Comparison of ENCODE assay signal across 8 cellular contexts in the genomic region with DNA sequence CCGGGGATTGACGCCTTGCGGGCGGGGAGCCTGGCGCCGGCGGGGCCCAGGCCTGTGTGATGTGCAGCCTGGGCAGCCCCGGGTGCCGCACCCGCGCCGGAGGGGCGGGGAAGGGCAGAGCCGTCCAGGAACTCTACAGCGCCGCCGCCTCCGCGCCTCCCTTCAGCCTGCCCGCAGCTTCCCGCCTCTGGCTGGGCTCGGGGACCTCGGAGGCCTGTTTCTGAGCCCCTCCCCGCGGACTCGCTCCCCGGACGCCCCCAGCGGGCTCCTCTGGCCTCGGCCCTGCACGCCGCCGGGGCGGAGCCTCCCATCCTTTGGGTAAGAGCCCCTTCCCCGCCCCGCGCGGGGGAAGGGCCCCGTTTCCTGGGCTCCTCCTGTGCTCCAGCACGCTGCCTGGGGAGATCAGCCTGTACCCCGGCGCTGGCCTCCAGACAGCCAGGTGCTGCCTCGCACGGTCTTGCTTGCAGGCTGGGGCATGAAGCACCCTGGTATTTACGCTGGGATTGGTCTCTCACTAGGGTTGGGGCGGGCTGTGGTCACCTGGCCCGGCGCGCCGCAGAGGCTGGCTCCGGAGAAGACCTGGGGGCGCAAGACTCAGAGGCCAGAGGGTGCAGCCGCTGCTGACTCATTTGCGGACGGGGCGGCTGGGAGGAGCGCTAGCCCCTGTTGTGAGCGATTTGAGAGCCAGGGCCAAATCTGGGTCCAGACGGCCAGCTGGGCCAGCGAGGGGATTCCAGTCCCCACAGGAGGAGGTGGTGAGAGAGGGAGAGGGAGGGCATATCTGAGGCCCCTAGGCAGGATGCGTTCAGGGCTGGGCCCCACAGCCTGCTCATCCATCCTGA. TPM values are rescaled to one million over a fixed set of nuclear protein-coding genes. Genes with fewer than 3 reads are reported as not detected.
A peak's percentile ranks its signal among the peaks of the same experiment; 100 is the strongest.
DNase-seq lines count a peak whose midpoint lies in the region; ATAC-seq and TF ChIP-seq lines count a peak whose summit lies in the region.

No MANE protein-coding gene starts in this region.

- no peak overlapping the region for H3K27ac Mint-ChIP-seq in chondrocyte (ENCODE audit: unreplicated experiment)

- peaks cover 4% of the 10 kb centered on the region for H3K27me3 Mint-ChIP-seq in chondrocyte (ENCODE audit: low read depth)

- peak; percentile 77 for DNase-seq in NCI-H2171 (lab: John Stamatoyannopoulos, UW)
- peak; percentile 59 for DNase-seq in activated CD4-positive, CD25-positive, alpha-beta regulatory T cell treated with anti-CD3 and anti-CD28 coated beads, Interleukin-2, amount 50 U/mL, for 72 hours
- DNase-seq in chondrocyte (ENCODE audit: low spot score), result no peak
- peak; percentile 82 to 89 for DNase-seq in left colon
- peak; percentile 56 for DNase-seq in stimulated activated CD4-positive, alpha-beta T cell treated with anti-CD3 and anti-CD28 coated beads, Interleukin-1b, Interleukin-23, amount 100 ng/mL, for 48 hours
- DNase-seq in NCI-H446 treated with DMSO at 0.1 percent for 48 hours (lab: John Stamatoyannopoulos, UW), result no peak

- intact Hi-C loops in left colon (cut with DNase I, micrococcal nuclease), result no loop called here

- no peaks in the 10 kb centered on the region for H3K9me3 Mint-ChIP-seq in chondrocyte (ENCODE audit: low read depth)

- peaks cover 11% of the 10 kb centered on the region for H3K4me1 Mint-ChIP-seq in chondrocyte (ENCODE audit: low read depth)

- H3K4me3 Mint-ChIP-seq in chondrocyte (ENCODE audit: unreplicated experiment), result peak overlapping the region; percentile 63

- ATAC-seq in HG02870 (IDR thresholded peaks at IDR 0.05; ENCODE audit: unreplicated experiment) (peak; percentile 56), left colon (peak; percentile 93)

- H3K36me3 Mint-ChIP-seq in chondrocyte (ENCODE audit: low read depth), result no peaks in the 10 kb centered on the region

- TF ChIP-seq CTCF in GM12872 (IDR thresholded peaks at IDR 0.05; ENCODE audit: insufficient read depth, low read depth, low read length), result 0 out of 3 replicates have a peak, but pooled peaks have one; percentile 13
- peak; percentile 56 for TF ChIP-seq CTCF in chondrocyte (IDR thresholded peaks at IDR 0.05)

RNA-seq across cellular contexts. Expression of a gene that starts 5.7 kb away (rescaled TPM):
- 0.25 to 0.56 TPM (median 0.41 TPM) in 3 replicates for total RNA-seq in chondrocyte
- total RNA-seq in left colon, result 10 to 100 TPM; 59.7 to 77.0 TPM

Comparison
In these comparisons a context has a peak if more than half of its experiments do, and no peak if none do; other contexts are left out.
1. DNase-seq: peak in NCI-H2171 (single experiment), activated CD4-positive, CD25-positive, alpha-beta regulatory T cell treated with anti-CD3 and anti-CD28 coated beads, Interleukin-2, amount 50 U/mL, for 72 hours (single experiment), left colon (2 of 2) and stimulated activated CD4-positive, alpha-beta T cell treated with anti-CD3 and anti-CD28 coated beads, Interleukin-1b, Interleukin-23, amount 100 ng/mL, for 48 hours (single experiment); none in chondrocyte (single experiment) and NCI-H446 treated with DMSO at 0.1 percent for 48 hours (single experiment).
2. RNA of a gene that starts 5.7 kb away (total RNA-seq): 59.7 to 77.0 TPM in left colon; 0.25 to 0.56 TPM in chondrocyte; every median in the first group is over 10 times any median in the second.